Comparison of ENCODE assay signal across 6 cellular contexts in genomic region chr11:111851067-111851466, GRCh38.
"Had no signal": no experiment of that assay in that cellular context is flagged by ENCODE, and none has a peak within 500 bp of the region (broad histone marks: within the 10 kb centered on the region; RNA-seq: fewer than 3 reads in every experiment).

No MANE protein-coding gene starts in this region.

- H3K4me3 ChIP-seq: GM23248, HAP-1 had no signal

- H3K9ac ChIP-seq: GM23248 had no signal

- H2AFZ ChIP-seq: GM23248 had no signal

- H3K27me3 Mint-ChIP-seq: IgD-negative memory B cell had no signal

- H3K4me3 Mint-ChIP-seq: HFFc6, IgD-negative memory B cell had no signal

- H3K9me3 Mint-ChIP-seq: HFFc6, IgD-negative memory B cell had no signal

- DNase-seq: GOT3, H7 had no signal

- H3K27ac Mint-ChIP-seq: HFFc6 had no signal

- H3K9me3 ChIP-seq: HAP-1 had no signal

- H3K27ac ChIP-seq: GM23248 had no signal

- H3K4me1 ChIP-seq: HAP-1 had no signal
